In genomic region chr1:240423525-240423924, GRCh38 we compare ENCODE assay signal across 27 cellular contexts.
DNase-seq lines count a peak whose midpoint lies in the region; ATAC-seq, FAIRE-seq and TF ChIP-seq lines count a peak whose summit lies in the region.
"Had no signal": no experiment of that assay in that cellular context is flagged by ENCODE, and none has a peak within 500 bp of the region (broad histone marks: within the 10 kb centered on the region; RNA-seq: fewer than 3 reads in every experiment).

No MANE protein-coding gene starts in this region.

- TF ChIP-seq CTCF in HepG2 (CRISPR knock-in tag; IDR thresholded peaks at IDR 0.05) (no peak), right lobe of liver (IDR thresholded peaks at IDR 0.05) (no peak), IMR-90 (conservative IDR thresholded peaks at IDR 0.05; ENCODE audit: low read depth, low read length) (no peak), nephron (IDR thresholded peaks at IDR 0.05; ENCODE audit: unreplicated experiment in 3 of 3) (no peak), sigmoid colon (IDR thresholded peaks at IDR 0.05) (no peak)

- no peak overlapping the region for H4K5ac ChIP-seq in IMR-90 (ENCODE audit: low read depth, low read length)

- peak overlapping the region; percentile 11 to 28 (median 28) for H3K27ac Mint-ChIP-seq in nephron
- no peak overlapping the region for H3K27ac Mint-ChIP-seq in activated CD4-positive, alpha-beta memory T cell treated with anti-CD3 and anti-CD28 coated beads, Interleukin-2, amount 10 ng/mL, durations not matched to agents 7 days and 5 days
- H3K27ac Mint-ChIP-seq: CD4-positive, alpha-beta memory T cell; CD4-positive, CD25-positive, alpha-beta regulatory T cell; CD8-positive, alpha-beta memory T cell had no signal

- H3K56ac ChIP-seq in IMR-90 (ENCODE audit: extremely low read depth, insufficient read depth, low read length), result no peak overlapping the region

- FAIRE-seq in HepG2 (lab: Jason Lieb, UNC), result no peak
- FAIRE-seq: GM12878, GM12892, GM18507 had no signal

- POLR2A ChIA-PET in HepG2 (lab: Yijun Ruan, JAX) (no interaction called here), IMR-90 (lab: Charles Lee; ENCODE audit: unreplicated experiment) (no interaction called here)
- POLR2A ChIA-PET in activated CD4-positive, alpha-beta memory T cell treated with anti-CD3 and anti-CD28 coated beads, Interleukin-2, amount 10 ng/mL, durations not matched to agents 7 days and 5 days (lab: Charles Lee), result no interaction called here

- H3K9me3 ChIP-seq in HepG2 (ENCODE audit: low read length), result no peaks in the 10 kb centered on the region
- no peaks in the 10 kb centered on the region for H3K9me3 ChIP-seq in right lobe of liver
- no peaks in the 10 kb centered on the region for H3K9me3 ChIP-seq in IMR-90 (ENCODE audit: control insufficient read depth, insufficient read depth, low read length)
- H3K9me3 ChIP-seq in sigmoid colon, result no peaks in the 10 kb centered on the region
- H3K9me3 ChIP-seq: BE2C, BLaER1 had no signal

- H2AK5ac ChIP-seq in IMR-90 (ENCODE audit: low read depth, low read length), result no peak overlapping the region

- H3K9ac ChIP-seq in HepG2 (ENCODE audit: insufficient read depth, low read depth, low read length) (no peak overlapping the region), IMR-90 (ENCODE audit: low read depth, low read length) (no peak overlapping the region)
- H3K9ac ChIP-seq: BLaER1 had no signal

- no peak overlapping the region for H2BK120ac ChIP-seq in IMR-90 (ENCODE audit: low read depth, low read length)

- no peak overlapping the region for H3K4me3 Mint-ChIP-seq in nephron
- no peak overlapping the region for H3K4me3 Mint-ChIP-seq in activated CD4-positive, alpha-beta memory T cell treated with anti-CD3 and anti-CD28 coated beads, Interleukin-2, amount 10 ng/mL, durations not matched to agents 7 days and 5 days
- H3K4me3 Mint-ChIP-seq: CD14-positive monocyte; CD4-positive, alpha-beta memory T cell; CD4-positive, CD25-positive, alpha-beta regulatory T cell; CD8-positive, alpha-beta memory T cell had no signal

- H4K91ac ChIP-seq in IMR-90 (ENCODE audit: insufficient read depth, low read depth, low read length), result no peak overlapping the region

- H3K4me3 ChIP-seq in HepG2 (replicated peaks in 1 of 3; ENCODE audit: insufficient read depth in 1 of 3, low read depth in 2 of 3, low read length in 3 of 3) (no peak overlapping the region), right lobe of liver (no peak overlapping the region), IMR-90 (ENCODE audit: insufficient read depth, low read depth, low read length) (no peak overlapping the region), sigmoid colon (no peak overlapping the region)
- H3K4me3 ChIP-seq: BLaER1, GM12878 had no signal

- no peak overlapping the region for H2BK5ac ChIP-seq in IMR-90 (ENCODE audit: low read depth, low read length, poor library complexity, severe bottlenecking)

- H3K36me3 ChIP-seq in HepG2 (replicated peaks in 1 of 2; ENCODE audit: control insufficient read depth in 1 of 2, insufficient read depth in 2 of 2, low read length in 2 of 2), result no peaks in the 10 kb centered on the region
- no peaks in the 10 kb centered on the region for H3K36me3 ChIP-seq in right lobe of liver
- no peaks in the 10 kb centered on the region for H3K36me3 ChIP-seq in IMR-90 (ENCODE audit: control insufficient read depth, insufficient read depth, low read length)
- H3K36me3 ChIP-seq in sigmoid colon, result no peaks in the 10 kb centered on the region
- H3K36me3 ChIP-seq: BE2C, BLaER1 had no signal

- no TSS peak for BruUV-seq in HepG2 (replicated peaks; lab: Mats Ljungman, UMichigan)
- BruUV-seq in IMR-90 (replicated peaks; lab: Mats Ljungman, UMichigan), result no TSS peak

- no peak overlapping the region for H2AK9ac ChIP-seq in IMR-90 (replicated peaks; ENCODE audit: low read depth, low read length, poor library complexity)

- WGBS in HepG2 (ENCODE audit: low lambda C conversion rate), result 3% methylated on average over 2 of the region's 2 CpGs
- whole genome bisulfite sequencing in right lobe of liver (ENCODE audit: insufficient coverage, low coverage, low lambda C conversion rate, missing lambda C conversion rate), result 31% methylated on average over 2 of the region's 2 CpGs
- WGBS in IMR-90 (ENCODE audit: extremely low coverage in 2 of 2, insufficient read length in 1 of 2), 2 experiments, result no CpG with 5 or more reads among the region's 2 CpGs
- 61 to 84% methylated on average over 2 of the region's 2 CpGs for WGBS in sigmoid colon, 2 donors

- H4K8ac ChIP-seq in IMR-90 (ENCODE audit: low read depth in 2 of 2, low read length in 2 of 2), result no peak overlapping the region

- H3K27me3 Mint-ChIP-seq in nephron (ENCODE audit: low read depth), result no peaks in the 10 kb centered on the region
- H3K27me3 Mint-ChIP-seq in activated CD4-positive, alpha-beta memory T cell treated with anti-CD3 and anti-CD28 coated beads, Interleukin-2, amount 10 ng/mL, durations not matched to agents 7 days and 5 days, result no peaks in the 10 kb centered on the region
- H3K27me3 Mint-ChIP-seq: CD4-positive, alpha-beta memory T cell; CD4-positive, CD25-positive, alpha-beta regulatory T cell had no signal

- TF ChIP-seq RAD21 in HepG2 (CRISPR knock-in tag; IDR thresholded peaks at IDR 0.05), result no peak
- TF ChIP-seq RAD21 in IMR-90 (IDR thresholded peaks at IDR 0.05; ENCODE audit: low read length), result no peak

- no peak overlapping the region for H3K23ac ChIP-seq in IMR-90 (ENCODE audit: low read depth, low read length)

- H3K36me3 Mint-ChIP-seq in nephron (ENCODE audit: low read depth), result no peaks in the 10 kb centered on the region
- no peaks in the 10 kb centered on the region for H3K36me3 Mint-ChIP-seq in activated CD4-positive, alpha-beta memory T cell treated with anti-CD3 and anti-CD28 coated beads, Interleukin-2, amount 10 ng/mL, durations not matched to agents 7 days and 5 days (ENCODE audit: low read depth)
- H3K36me3 Mint-ChIP-seq: CD14-positive monocyte; CD4-positive, alpha-beta memory T cell; CD4-positive, CD25-positive, alpha-beta regulatory T cell; CD8-positive, alpha-beta memory T cell had no signal

- no peak overlapping the region for H3K14ac ChIP-seq in IMR-90 (replicated peaks; ENCODE audit: low read depth, low read length)

- intact Hi-C loops in HepG2 (cut with micrococcal nuclease; ENCODE audit: unreplicated experiment), result no loop called here
- intact Hi-C loops in right lobe of liver (cut with DNase I), result no loop called here
- intact Hi-C loops in IMR-90 (cut with micrococcal nuclease), result no loop called here
- intact Hi-C loops in sigmoid colon (cut with DNase I), result no loop called here

- H3K27ac ChIP-seq in HepG2 (ENCODE audit: extremely low read length, insufficient read depth, low read length) (no peak overlapping the region), right lobe of liver (no peak overlapping the region), IMR-90 (ENCODE audit: insufficient read depth, low read length) (no peak overlapping the region), sigmoid colon (no peak overlapping the region)
- H3K27ac ChIP-seq: 22Rv1, BLaER1 had no signal

- H3K27me3 ChIP-seq in HepG2 (ENCODE audit: control insufficient read depth in 1 of 2, insufficient read depth in 2 of 2, low read length in 2 of 2) (no peaks in the 10 kb centered on the region; a peak in 1 of 5 replicates), right lobe of liver (no peaks in the 10 kb centered on the region), IMR-90 (ENCODE audit: control insufficient read depth, insufficient read depth, low read length) (no peaks in the 10 kb centered on the region), sigmoid colon (no peaks in the 10 kb centered on the region)
- H3K27me3 ChIP-seq: BE2C, BLaER1 had no signal

- 0 out of 2 replicates have a peak, but pooled peaks cover 4% of the 10 kb centered on the region for H3K9me1 ChIP-seq in IMR-90 (ENCODE audit: insufficient read depth, low read length)

- no peak overlapping the region for H3K4me2 ChIP-seq in HepG2 (ENCODE audit: low read depth, low read length)
- H3K4me2 ChIP-seq in IMR-90 (ENCODE audit: low read depth, low read length), result no peak overlapping the region
- H3K4me2 ChIP-seq: BLaER1 had no signal

- peaks cover 14% of the 10 kb centered on the region for H3K4me1 Mint-ChIP-seq in nephron
- no peaks in the 10 kb centered on the region for H3K4me1 Mint-ChIP-seq in activated CD4-positive, alpha-beta memory T cell treated with anti-CD3 and anti-CD28 coated beads, Interleukin-2, amount 10 ng/mL, durations not matched to agents 7 days and 5 days
- H3K4me1 Mint-ChIP-seq: CD14-positive monocyte; CD4-positive, alpha-beta memory T cell; CD4-positive, CD25-positive, alpha-beta regulatory T cell; CD8-positive, alpha-beta memory T cell had no signal

- TF ChIP-seq EP300 in HepG2 (IDR thresholded peaks at IDR 0.05; ENCODE audit: low read depth in 2 of 2, low read length in 2 of 2) (no peak), HepG2 (CRISPR knock-in tag; IDR thresholded peaks at IDR 0.05; ENCODE audit: borderline replicate concordance) (no peak), sigmoid colon (IDR thresholded peaks at IDR 0.05) (no peak)

- H3K79me2 ChIP-seq in HepG2 (ENCODE audit: insufficient read depth, low read length), result no peaks in the 10 kb centered on the region

- H3K4me1 ChIP-seq in HepG2 (ENCODE audit: insufficient read depth, low read length) (no peaks in the 10 kb centered on the region), right lobe of liver (no peaks in the 10 kb centered on the region), IMR-90 (ENCODE audit: control insufficient read depth, insufficient read depth, low read length) (peaks cover 5% of the 10 kb centered on the region; the same call in 1 of the 2 replicates), sigmoid colon (peaks cover 0 to 14% (median 0%) of the 10 kb centered on the region in 4 donors)
- H3K4me1 ChIP-seq: BE2C, BLaER1 had no signal

- H3K18ac ChIP-seq in IMR-90 (ENCODE audit: low read depth, low read length), result no peak overlapping the region

- TF ChIP-seq POLR2A in HepG2 (IDR thresholded peaks at IDR 0.05; ENCODE audit: insufficient read depth in 1 of 2, low read depth in 2 of 2, low read length in 2 of 2) (no peak), right lobe of liver (IDR thresholded peaks at IDR 0.05) (no peak), IMR-90 (IDR thresholded peaks at IDR 0.05; ENCODE audit: low read depth, low read length) (no peak), sigmoid colon (IDR thresholded peaks at IDR 0.05) (no peak)

- H2AFZ ChIP-seq in HepG2 (ENCODE audit: low read length), result no peak overlapping the region
- no peak overlapping the region for H2AFZ ChIP-seq in IMR-90 (replicated peaks; ENCODE audit: low read length, poor library complexity)

- CTCF ChIA-PET in HepG2 (lab: Yijun Ruan, JAX; ENCODE audit: low intra/inter-chr PET ratio, low total read pairs), result no interaction called here
- CTCF ChIA-PET in IMR-90 (lab: Yijun Ruan, JAX), result no interaction called here
- CTCF ChIA-PET in activated CD4-positive, alpha-beta memory T cell treated with anti-CD3 and anti-CD28 coated beads, Interleukin-2, amount 10 ng/mL, durations not matched to agents 7 days and 5 days (lab: Charles Lee), result no interaction called here

- dilution Hi-C loops in IMR-90 (cut with HindIII; ENCODE audit: low sequenced_read_pairs, unreplicated experiment), result no loop called here

- no peak overlapping the region for H2BK20ac ChIP-seq in IMR-90 (ENCODE audit: low read depth, low read length)

- ATAC-seq in HepG2, result no peak
- ATAC-seq in right lobe of liver, result no peak
- ATAC-seq in IMR-90 (ENCODE audit: low read depth), result no peak
- ATAC-seq: GM12878 had no signal

- in situ Hi-C loops in HepG2 (cut with HindIII; ENCODE audit: extremely low pct_ligation_motif_present, low pct_unique_long_range_greater_than_20kb) (no loop called here), IMR-90 (cut with MboI; ENCODE audit: low sequenced_read_pairs) (no loop called here)

- DNase-seq in HepG2 (ENCODE audit: low spot score), result no peak
- DNase-seq in right lobe of liver, result no peak
- DNase-seq in IMR-90, result no peak
- DNase-seq in putamen (ENCODE audit: low spot score), result no peak
- no peak for DNase-seq in sigmoid colon
- DNase-seq in activated CD4-positive, alpha-beta memory T cell treated with anti-CD3 and anti-CD28 coated beads, Interleukin-2, amount 10 ng/mL, durations not matched to agents 7 days and 5 days, result no peak
- DNase-seq: ACHN; BE2C; C1 segment of cervical spinal cord; CD4-positive, alpha-beta memory T cell; CD4-positive, CD25-positive, alpha-beta regulatory T cell; CD8-positive, alpha-beta memory T cell; COR-L47; DMS 273 treated with DMSO at 0.1 percent for 48 hours; DMS153; DMS53; DMS79; DND-41; EL; GDM1 had no signal

- no peak overlapping the region for H3K4ac ChIP-seq in IMR-90 (ENCODE audit: low read depth, low read length)

- no peak overlapping the region for H2BK15ac ChIP-seq in IMR-90 (ENCODE audit: low read depth, low read length)

- no peaks in the 10 kb centered on the region for H4K20me1 ChIP-seq in HepG2 (ENCODE audit: insufficient read depth, low read length)
- H4K20me1 ChIP-seq in IMR-90 (ENCODE audit: insufficient read depth, low read length), result no peaks in the 10 kb centered on the region
- H4K20me1 ChIP-seq: BLaER1 had no signal

- no peaks in the 10 kb centered on the region for H3K9me3 Mint-ChIP-seq in nephron
- H3K9me3 Mint-ChIP-seq in activated CD4-positive, alpha-beta memory T cell treated with anti-CD3 and anti-CD28 coated beads, Interleukin-2, amount 10 ng/mL, durations not matched to agents 7 days and 5 days, result peaks cover 3% of the 10 kb centered on the region

- peaks cover 22 to 36% of the 10 kb centered on the region in 2 experiments for H3K79me1 ChIP-seq in IMR-90 (ENCODE audit: low read depth in 1 of 2, low read length in 2 of 2)
